In the genomic region with DNA sequence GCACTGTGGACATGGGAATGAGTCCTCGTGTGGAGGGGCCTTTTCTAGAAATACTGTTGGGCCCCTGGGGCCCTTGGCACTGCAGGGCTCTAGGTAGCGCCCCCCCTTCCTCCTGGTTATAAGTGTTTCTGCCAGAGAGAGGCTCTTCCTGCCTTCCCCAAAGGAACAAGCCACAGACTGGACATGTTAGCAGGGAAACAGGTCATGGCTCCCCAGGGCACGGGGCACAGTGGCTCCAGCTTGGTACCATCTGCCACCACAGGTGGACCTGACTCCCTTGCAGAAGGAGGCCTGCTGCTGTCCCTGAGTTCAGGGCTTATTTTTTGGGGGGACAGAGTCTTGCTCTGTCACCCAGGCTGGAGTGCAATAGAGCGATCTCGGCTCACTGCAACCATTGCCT, we compare ENCODE assay signal across 22 cellular contexts. TPM values are rescaled to one million over a fixed set of nuclear protein-coding genes. Genes with fewer than 3 reads are reported as not detected.
DNase-seq lines count a peak whose midpoint lies in the region; ATAC-seq, FAIRE-seq and TF ChIP-seq lines count a peak whose summit lies in the region.
"Had no signal": no experiment of that assay in that cellular context is flagged by ENCODE, and none has a peak within 500 bp of the region (broad histone marks: within the 10 kb centered on the region; RNA-seq: fewer than 3 reads in every experiment).

No MANE protein-coding gene starts in this region.

- H4K20me1 ChIP-seq in H1 (replicated peaks in 1 of 2; ENCODE audit: control insufficient read depth in 1 of 2, insufficient read depth in 2 of 2, low read length in 2 of 2) = peaks cover 2% of the 10 kb centered on the region in 2 experiments

- CTCF ChIA-PET in H1 (lab: Charles Lee; ENCODE audit: partially characterized antibody) = interaction anchor here (0.7 to 15.7 kb wide), 7 partner anchors 10 to 194 kb away, joined by 3 to 412 read pairs (median 3); a partner anchor contains a TSS

- POLR2A ChIA-PET in H1 (lab: Charles Lee; ENCODE audit: partially characterized antibody) = interaction anchor here (0.8 to 1.5 kb wide), 3 partner anchors 9 to 13 kb away, joined by 3 to 4 read pairs (median 3); no protein-coding TSS in a partner anchor

- H2AK5ac ChIP-seq in H1 (ENCODE audit: low read depth, low read length) = no peak overlapping the region

- no peak for TF ChIP-seq POLR2A in H1 (IDR thresholded peaks at IDR 0.05; ENCODE audit: control extremely low read depth in 1 of 2, low read depth in 2 of 2, low read length in 2 of 2)
- no peak for TF ChIP-seq POLR2A in gastrocnemius medialis (IDR thresholded peaks at IDR 0.05)
- TF ChIP-seq POLR2A in sigmoid colon (IDR thresholded peaks at IDR 0.05) = no peak

- no peak for ATAC-seq in heart right ventricle
- no peak for ATAC-seq in gastrocnemius medialis
- no peak for ATAC-seq in GM21526 (IDR thresholded peaks at IDR 0.05; ENCODE audit: low FRiP score, unreplicated experiment)
- ATAC-seq in HG03159 (IDR thresholded peaks at IDR 0.05; ENCODE audit: unreplicated experiment) = no peak
- ATAC-seq: CD8-positive, alpha-beta T cell had no signal

- intact Hi-C loops in left ventricle myocardium inferior (cut with micrococcal nuclease) = no loop called here
- intact Hi-C loops in heart right ventricle (cut with DNase I) = loop anchor here in 1 of 10 donors (5.0 kb wide), 1 partner anchor 73 kb away; no protein-coding TSS in a partner anchor
- intact Hi-C loops in gastrocnemius medialis (cut with DNase I; ENCODE audit: low total_unique reads) = no loop called here
- intact Hi-C loops in sigmoid colon (cut with DNase I) = no loop called here

- no peak overlapping the region for H2BK12ac ChIP-seq in H1 (ENCODE audit: low read depth, low read length)

- no peak for TF ChIP-seq CTCF in left ventricle myocardium inferior (IDR thresholded peaks at IDR 0.05; ENCODE audit: borderline replicate concordance)
- TF ChIP-seq CTCF in heart right ventricle (IDR thresholded peaks at IDR 0.05) = no peak
- no peak for TF ChIP-seq CTCF in H1 (IDR thresholded peaks at IDR 0.05; ENCODE audit: control extremely low read depth in 1 of 3, insufficient read depth in 1 of 3, low read depth in 1 of 3, low read length in 3 of 3)
- no peak for TF ChIP-seq CTCF in gastrocnemius medialis (IDR thresholded peaks at IDR 0.05 in 4 of 5, conservative IDR thresholded peaks at IDR 0.05 in 1 of 5)
- no peak for TF ChIP-seq CTCF in sigmoid colon (IDR thresholded peaks at IDR 0.05)

- H3K56ac ChIP-seq in H1 (replicated peaks; ENCODE audit: insufficient read length, low read depth, low read length) = no peak overlapping the region

- WGBS in heart right ventricle, 2 donors = 81 to 87% methylated on average over 5 of the region's 5 CpGs
- 80% methylated on average over 5 of the region's 5 CpGs; no CpG with 5 or more reads in 1 of the 2 experiments for WGBS in H1 (ENCODE audit: extremely low coverage in 1 of 2, insufficient coverage in 1 of 2, insufficient read length in 1 of 2, insufficient replicate concordance in 2 of 2, low coverage in 1 of 2, low lambda C conversion rate in 2 of 2, missing lambda C conversion rate in 1 of 2), 2 experiments
- WGBS in sigmoid colon, 2 donors = 90 to 95% methylated on average over 5 of the region's 5 CpGs

- peaks cover 66% of the 10 kb centered on the region for H3K36me3 ChIP-seq in left ventricle myocardium inferior
- H3K36me3 ChIP-seq in heart right ventricle = peaks cover 0 to 92% (median 37%) of the 10 kb centered on the region in 9 donors
- no peaks in the 10 kb centered on the region; a peak in 1 of 8 replicates for H3K36me3 ChIP-seq in H1 (ENCODE audit: control insufficient read depth in 2 of 4, insufficient read depth in 4 of 4, low read length in 3 of 4)
- H3K36me3 ChIP-seq in gastrocnemius medialis = peaks cover 0 to 23% of the 10 kb centered on the region in 2 donors
- H3K36me3 ChIP-seq in sigmoid colon = peaks cover 35 to 50% (median 42%) of the 10 kb centered on the region in 4 donors

- H2BK5ac ChIP-seq in H1 (ENCODE audit: low read depth, low read length) = no peak overlapping the region

- H3K9ac ChIP-seq in H1 (replicated peaks in 1 of 4; ENCODE audit: extremely low read depth in 1 of 4, low read depth in 3 of 4, low read length in 3 of 4) = no peak overlapping the region
- H3K9ac ChIP-seq: GM23248 had no signal

- peaks cover 56% of the 10 kb centered on the region for H3K4me1 ChIP-seq in left ventricle myocardium inferior
- H3K4me1 ChIP-seq in heart right ventricle = peaks cover 14 to 57% (median 31%) of the 10 kb centered on the region in 9 donors
- peaks cover 0 to 19% (median 12%) of the 10 kb centered on the region in 4 experiments; a peak in 6 of 7 replicates for H3K4me1 ChIP-seq in H1 (replicated peaks in 1 of 4; ENCODE audit: control insufficient read depth in 3 of 4, insufficient read depth in 4 of 4, low read length in 3 of 4)
- H3K4me1 ChIP-seq in gastrocnemius medialis = peaks cover 46 to 55% of the 10 kb centered on the region in 2 donors
- peaks cover 0 to 47% (median 40%) of the 10 kb centered on the region in 4 donors for H3K4me1 ChIP-seq in sigmoid colon

- no peak for TF ChIP-seq EP300 in H1 (IDR thresholded peaks at IDR 0.05; ENCODE audit: borderline replicate concordance in 1 of 2, low read depth in 2 of 2, low read length in 2 of 2)
- no peak for TF ChIP-seq EP300 in sigmoid colon (IDR thresholded peaks at IDR 0.05)

- H3K27ac ChIP-seq in left ventricle myocardium inferior (replicated peaks) (peak overlapping the region; percentile 97), heart right ventricle (peak overlapping the region in 4 of 10 donors; percentile 81 to 97 (median 93)), H1 (ENCODE audit: low read depth, low read length) (no peak overlapping the region), gastrocnemius medialis (peak overlapping the region; percentile 96 to 99 (median 98)), sigmoid colon (peak overlapping the region in 2 of 4 donors; percentile 85 to 88)
- H3K27ac ChIP-seq: 22Rv1, GM23248 had no signal

- H3K9me3 ChIP-seq in left ventricle myocardium inferior (replicated peaks) (no peaks in the 10 kb centered on the region), heart right ventricle (no peaks in the 10 kb centered on the region), H1 (ENCODE audit: insufficient read depth in 2 of 2, low read depth in 1 of 2, low read length in 1 of 2) (no peaks in the 10 kb centered on the region), gastrocnemius medialis (no peaks in the 10 kb centered on the region), sigmoid colon (no peaks in the 10 kb centered on the region)

- no peak overlapping the region for H4K91ac ChIP-seq in H1 (replicated peaks; ENCODE audit: insufficient read length, low read length)

- H3K4ac ChIP-seq in H1 (replicated peaks; ENCODE audit: insufficient read length, low read depth, low read length) = no peak overlapping the region

- no peak for TF ChIP-seq RAD21 in H1 (IDR thresholded peaks at IDR 0.05 in 1 of 2, conservative IDR thresholded peaks at IDR 0.05 in 1 of 2; ENCODE audit: low read depth in 2 of 2, low read length in 2 of 2)

- in situ Hi-C loops in gastrocnemius medialis (cut with MboI; ENCODE audit: low sequenced_read_pairs in 4 of 4) = no loop called here

- H2AFZ ChIP-seq in H1 (ENCODE audit: low read length) = no peak overlapping the region
- H2AFZ ChIP-seq: GM23248 had no signal

- H3K18ac ChIP-seq in H1 (ENCODE audit: extremely low read depth, low read length) = no peak overlapping the region

- H3K14ac ChIP-seq in H1 (ENCODE audit: insufficient read length) = no peak overlapping the region

- H3K79me1 ChIP-seq in H1 (ENCODE audit: low read depth, low read length) = peaks cover under 1% of the 10 kb centered on the region

- H3K23me2 ChIP-seq in H1 (ENCODE audit: low read depth, low read length) = 0 out of 2 replicates have a peak, but pooled peaks cover 5% of the 10 kb centered on the region

- H3K79me2 ChIP-seq in H1 (ENCODE audit: control insufficient read depth in 1 of 2, insufficient read depth in 2 of 2, low read length in 2 of 2) = no peaks in the 10 kb centered on the region

- no peak overlapping the region for H2BK15ac ChIP-seq in H1 (ENCODE audit: low read length)

- H4K5ac ChIP-seq in H1 (ENCODE audit: insufficient read length, low read depth, low read length) = no peak overlapping the region

- H3K27me3 ChIP-seq in left ventricle myocardium inferior (ENCODE audit: low read depth) (no peaks in the 10 kb centered on the region), heart right ventricle (no peaks in the 10 kb centered on the region), H1 (replicated peaks in 1 of 4; ENCODE audit: control insufficient read depth in 3 of 4, extremely low read depth in 1 of 4, insufficient read depth in 3 of 4, low read length in 3 of 4) (no peaks in the 10 kb centered on the region; a peak in 1 of 7 replicates), gastrocnemius medialis (no peaks in the 10 kb centered on the region), sigmoid colon (no peaks in the 10 kb centered on the region)

- no peak overlapping the region for H3K4me2 ChIP-seq in H1 (ENCODE audit: insufficient read depth in 1 of 2, low read depth in 2 of 2, low read length in 2 of 2)

- H2BK120ac ChIP-seq in H1 (replicated peaks; ENCODE audit: low read depth, low read length) = no peak overlapping the region

- FAIRE-seq in H1 (lab: Jason Lieb, UNC) = no peak
- FAIRE-seq: D721Med, GM12892, GM19239 had no signal

- H2BK20ac ChIP-seq in H1 (ENCODE audit: low read length) = no peak overlapping the region

- no peak overlapping the region for H3K23ac ChIP-seq in H1 (ENCODE audit: insufficient read length)

- no peak overlapping the region for H3K4me3 ChIP-seq in left ventricle myocardium inferior
- no peak overlapping the region for H3K4me3 ChIP-seq in heart right ventricle
- H3K4me3 ChIP-seq in H1 (ENCODE audit: extremely low read depth in 1 of 4, insufficient read depth in 2 of 4, low read depth in 3 of 4, low read length in 4 of 4) = no peak overlapping the region
- no peak overlapping the region for H3K4me3 ChIP-seq in gastrocnemius medialis
- H3K4me3 ChIP-seq in sigmoid colon = no peak overlapping the region
- H3K4me3 ChIP-seq: GM23248 had no signal

- H4K8ac ChIP-seq in H1 (ENCODE audit: extremely low read depth, insufficient read depth, low read length) = peak overlapping the region; percentile 4; the same call in 1 of the 2 replicates

- DNase-seq in left ventricle myocardium inferior = no peak
- no peak for DNase-seq in heart right ventricle
- DNase-seq in H1 (ENCODE audit: low read depth in 1 of 2, low spot score in 2 of 2) = no peak
- no peak for DNase-seq in gastrocnemius medialis
- no peak for DNase-seq in NK-92 treated with Interleukin-12 subunit alpha and Interleukin-12 subunit beta, amount 100 ng/mL, for 24 hours (lab: John Stamatoyannopoulos, UW)
- no peak for DNase-seq in sigmoid colon
- DNase-seq: CD8-positive, alpha-beta T cell; COR-L47; DMS153; DMS79 treated with DMSO at 0.1 percent for 48 hours; EL; GDM1; GM23248; H7; IMR-90 had no signal

RNA-seq across cellular contexts. Expression of a gene that starts 8.8 kb away (rescaled TPM):
- total RNA-seq in left ventricle myocardium inferior (206 TPM), heart right ventricle (100 to 1,000 TPM; 161 to 337 (median 231) TPM), gastrocnemius medialis (100 to 1,000 TPM; 111 to 335 (median 124) TPM), sigmoid colon (10 to 100 TPM; 40.3 to 82.8 (median 45.7) TPM)
- polyA plus RNA-seq in heart right ventricle (100 to 1,000 TPM in 1 of 2 donors, 10 to 100 TPM in 1; 88.1 to 129 TPM), H1 (2011; rRNA removed) (121 and 154 TPM in 2 replicates), sigmoid colon (10 to 100 TPM; 23.1 to 56.5 (median 43.9) TPM)
- total RNA-seq in H1 (2021; fragmentation: NEBNext Ultra II Directional; extraction: Animal tissue kit (Norgen Biotek cat#: 25700)) = 17.8 and 18.3 TPM in 2 replicates
- 49.3 TPM for polyA plus RNA-seq in H1 (2011; cell fraction: cytosol; rRNA removed)
- 74.7 TPM for polyA plus RNA-seq in H1 (2011; cell fraction: nucleus; rRNA removed)
- 14.5 to 28.8 TPM (median 21.8 TPM) in 4 replicates for polyA plus RNA-seq in H1 (2012, experiment 1 of 2)
- 16.0 TPM for polyA plus RNA-seq in H1 (2012, experiment 2 of 2)
- polyA plus RNA-seq in H1 (2013, experiment 1 of 2) = 17.4 TPM
- 17.7 TPM for polyA plus RNA-seq in H1 (2013, experiment 2 of 2)
- polyA minus RNA-seq in H1 (2011; rRNA and poly(A)+ RNA removed) = 63.4 and 70.8 TPM in 2 replicates
- polyA minus RNA-seq in H1 (2011; cell fraction: cytosol; rRNA and poly(A)+ RNA removed) = 22.0 TPM
- polyA minus RNA-seq in H1 (2011; cell fraction: nucleus; rRNA and poly(A)+ RNA removed) = 45.0 TPM

RNA-seq across cellular contexts. Expression of a gene that starts 26.0 kb away (rescaled TPM):
- total RNA-seq in left ventricle myocardium inferior (1.6 TPM), heart right ventricle (1 to 10 TPM; 1.5 to 3.8 (median 1.9) TPM), gastrocnemius medialis (1 to 10 TPM in 1 of 4 donors, under 1 TPM in 2, not detected in 1; 0.04 to 3.8 (median 0.31) TPM), sigmoid colon (1 to 10 TPM in 1 of 4 donors, under 1 TPM in 3; 0.16 to 2.5 (median 0.63) TPM)
- polyA plus RNA-seq in heart right ventricle (1 to 10 TPM; 1.9 to 3.8 TPM), H1 (2011; rRNA removed) (5.2 and 5.7 TPM in 2 replicates), sigmoid colon (1 to 10 TPM in 2 of 3 donors, under 1 TPM in 1; 0.92 to 1.3 (median 1.2) TPM)
- total RNA-seq in H1 (2021; fragmentation: NEBNext Ultra II Directional; extraction: Animal tissue kit (Norgen Biotek cat#: 25700)) = 5.8 and 5.9 TPM in 2 replicates
- 3.9 TPM for polyA plus RNA-seq in H1 (2011; cell fraction: cytosol; rRNA removed)
- polyA plus RNA-seq in H1 (2011; cell fraction: nucleus; rRNA removed) = 12.4 TPM
- polyA plus RNA-seq in H1 (2012, experiment 1 of 2) = 6.3 to 11.5 TPM (median 8.1 TPM) in 4 replicates
- polyA plus RNA-seq in H1 (2012, experiment 2 of 2) = 3.9 TPM
- 3.4 TPM for polyA plus RNA-seq in H1 (2013, experiment 1 of 2)
- polyA plus RNA-seq in H1 (2013, experiment 2 of 2) = 3.4 TPM
- 2.6 and 3.1 TPM in 2 replicates for polyA minus RNA-seq in H1 (2011; rRNA and poly(A)+ RNA removed)
- 2.9 TPM for polyA minus RNA-seq in H1 (2011; cell fraction: cytosol; rRNA and poly(A)+ RNA removed)
- polyA minus RNA-seq in H1 (2011; cell fraction: nucleus; rRNA and poly(A)+ RNA removed) = 4.2 TPM
- polyA plus RNA-seq: CD14-positive monocyte had no signal

RNA-seq across cellular contexts. Expression of a gene that starts 46.5 kb away (rescaled TPM):
- total RNA-seq in left ventricle myocardium inferior = 33.0 TPM
- total RNA-seq in heart right ventricle = 10 to 100 TPM; 17.3 to 45.4 (median 26.9) TPM
- polyA plus RNA-seq in heart right ventricle = 10 to 100 TPM; 22.4 to 42.7 TPM
- total RNA-seq in H1 (2021; fragmentation: NEBNext Ultra II Directional; extraction: Animal tissue kit (Norgen Biotek cat#: 25700)) = 13.1 and 14.1 TPM in 2 replicates
- 5.2 and 6.1 TPM in 2 replicates for polyA plus RNA-seq in H1 (2011; rRNA removed)
- polyA plus RNA-seq in H1 (2011; cell fraction: cytosol; rRNA removed) = 6.2 TPM
- 11.6 TPM for polyA plus RNA-seq in H1 (2011; cell fraction: nucleus; rRNA removed)
- polyA plus RNA-seq in H1 (2012, experiment 1 of 2) = 13.3 to 16.7 TPM (median 15.0 TPM) in 4 replicates
- 9.9 TPM for polyA plus RNA-seq in H1 (2012, experiment 2 of 2)
- 6.4 TPM for polyA plus RNA-seq in H1 (2013, experiment 1 of 2)
- 6.6 TPM for polyA plus RNA-seq in H1 (2013, experiment 2 of 2)
- 3.9 and 6.5 TPM in 2 replicates for polyA minus RNA-seq in H1 (2011; rRNA and poly(A)+ RNA removed)
- 7.4 TPM for polyA minus RNA-seq in H1 (2011; cell fraction: cytosol; rRNA and poly(A)+ RNA removed)
- polyA minus RNA-seq in H1 (2011; cell fraction: nucleus; rRNA and poly(A)+ RNA removed) = 6.0 TPM
- 10 to 100 TPM in 2 of 4 donors, 1 to 10 TPM in 2; 4.7 to 18.8 (median 11.0) TPM for total RNA-seq in gastrocnemius medialis
- 10 to 100 TPM; 15.3 to 18.8 (median 16.8) TPM for total RNA-seq in sigmoid colon
- polyA plus RNA-seq in sigmoid colon = 10 to 100 TPM in 2 of 3 donors, 1 to 10 TPM in 1; 9.0 to 38.7 (median 10.9) TPM

RNA-seq across cellular contexts. Expression of a gene that starts 48.0 kb away (rescaled TPM):
- total RNA-seq in left ventricle myocardium inferior (17.0 TPM), heart right ventricle (10 to 100 TPM; 12.5 to 44.2 (median 22.5) TPM), gastrocnemius medialis (10 to 100 TPM in 3 of 4 donors, 1 to 10 TPM in 1; 5.1 to 25.9 (median 18.4) TPM), sigmoid colon (10 to 100 TPM; 19.9 to 54.0 (median 39.5) TPM)
- polyA plus RNA-seq in heart right ventricle (10 to 100 TPM; 26.1 to 39.9 TPM), H1 (2011; rRNA removed) (24.0 and 34.4 TPM in 2 replicates), sigmoid colon (10 to 100 TPM; 15.6 to 85.1 (median 17.1) TPM)
- total RNA-seq in H1 (2021; fragmentation: NEBNext Ultra II Directional; extraction: Animal tissue kit (Norgen Biotek cat#: 25700)) = 21.7 and 24.2 TPM in 2 replicates
- 23.6 TPM for polyA plus RNA-seq in H1 (2011; cell fraction: cytosol; rRNA removed)
- polyA plus RNA-seq in H1 (2011; cell fraction: nucleus; rRNA removed) = 46.6 TPM
- 22.1 to 30.6 TPM (median 25.9 TPM) in 4 replicates for polyA plus RNA-seq in H1 (2012, experiment 1 of 2)
- polyA plus RNA-seq in H1 (2012, experiment 2 of 2) = 18.4 TPM
- 35.2 TPM for polyA plus RNA-seq in H1 (2013, experiment 1 of 2)
- polyA plus RNA-seq in H1 (2013, experiment 2 of 2) = 29.2 TPM
- polyA minus RNA-seq in H1 (2011; rRNA and poly(A)+ RNA removed) = 24.6 and 29.1 TPM in 2 replicates
- polyA minus RNA-seq in H1 (2011; cell fraction: cytosol; rRNA and poly(A)+ RNA removed) = 32.7 TPM
- polyA minus RNA-seq in H1 (2011; cell fraction: nucleus; rRNA and poly(A)+ RNA removed) = 31.4 TPM
